Comparison of ENCODE assay signal across 1 cellular context in genomic region chr10:33507662-33508425, GRCh38.
TF ChIP-seq lines count a peak whose summit lies in the region.

No MANE protein-coding gene starts in this region.

TF ChIP-seq in HepG2, 621 proteins besides CTCF, POLR2A, EP300 and RAD21 (continued from another document and continues in another):
- TF ChIP-seq TCF7L2 (IDR thresholded peaks at IDR 0.05; ENCODE audit: low read depth, low read length) (peak; percentile 49; the same call in 1 of the 2 replicates), ISL2 (CRISPR knock-in tag; IDR thresholded peaks at IDR 0.05) (peak; percentile 97), TEAD3 (CRISPR knock-in tag; optimal IDR thresholded peaks at IDR 0.05; ENCODE audit: borderline replicate concordance) (peak; percentile 48), ATF7-NPFF (CRISPR knock-in tag; IDR thresholded peaks at IDR 0.05; ENCODE audit: low read depth) (no peak), NFATC3 (CRISPR knock-in tag; IDR thresholded peaks at IDR 0.05) (no peak), ZNF768 (CRISPR knock-in tag; IDR thresholded peaks at IDR 0.05) (no peak), STAT5B (CRISPR knock-in tag; IDR thresholded peaks at IDR 0.05) (no peak), SRSF1 (optimal IDR thresholded peaks at IDR 0.05; ENCODE audit: low read depth, low read length) (no peak), GMEB2 (CRISPR knock-in tag; IDR thresholded peaks at IDR 0.05; ENCODE audit: low read depth) (no peak), ATAD3A (CRISPR knock-in tag; IDR thresholded peaks at IDR 0.05) (no peak), GABPA (IDR thresholded peaks at IDR 0.05; ENCODE audit: low read depth, low read length) (no peak), GABPA (CRISPR knock-in tag; IDR thresholded peaks at IDR 0.05; ENCODE audit: low read depth) (peak; percentile 17; the same call in 1 of the 2 replicates), ONECUT2 (CRISPR knock-in tag; IDR thresholded peaks at IDR 0.05) (peak; percentile 66), PRMT3 (CRISPR knock-in tag; IDR thresholded peaks at IDR 0.05; ENCODE audit: borderline replicate concordance, low read depth) (no peak), FUBP1 (CRISPR knock-in tag; IDR thresholded peaks at IDR 0.05; ENCODE audit: borderline replicate concordance) (no peak), ZNF160 (CRISPR knock-in tag; IDR thresholded peaks at IDR 0.05) (no peak), ZSCAN30 (CRISPR knock-in tag; IDR thresholded peaks at IDR 0.05) (no peak), PLSCR1 (CRISPR knock-in tag; IDR thresholded peaks at IDR 0.05; ENCODE audit: borderline replicate concordance) (no peak), ZNF362 (CRISPR knock-in tag; IDR thresholded peaks at IDR 0.05; ENCODE audit: borderline replicate concordance) (no peak; the same call in 1 of the 2 replicates), GPBP1L1 (CRISPR knock-in tag; IDR thresholded peaks at IDR 0.05) (no peak), HMGA1 (CRISPR knock-in tag; conservative IDR thresholded peaks at IDR 0.05) (no peak), TFAP4 (IDR thresholded peaks at IDR 0.05; ENCODE audit: borderline replicate concordance, low read depth) (no peak), ATM (IDR thresholded peaks at IDR 0.05; ENCODE audit: borderline replicate concordance) (no peak), ZFY (CRISPR knock-in tag; IDR thresholded peaks at IDR 0.05) (no peak), TFDP2 (CRISPR knock-in tag; IDR thresholded peaks at IDR 0.05) (no peak), ZNF83 (CRISPR knock-in tag; IDR thresholded peaks at IDR 0.05; ENCODE audit: borderline replicate concordance) (no peak), ARNT (IDR thresholded peaks at IDR 0.05) (no peak), ETV5 (CRISPR knock-in tag; IDR thresholded peaks at IDR 0.05; ENCODE audit: borderline replicate concordance) (peak; percentile 65; the same call in 1 of the 2 replicates), ZNF773 (CRISPR knock-in tag; IDR thresholded peaks at IDR 0.05; ENCODE audit: borderline replicate concordance) (no peak), STAT6 (CRISPR knock-in tag; IDR thresholded peaks at IDR 0.05; ENCODE audit: borderline replicate concordance) (no peak), KLF15 (CRISPR knock-in tag; IDR thresholded peaks at IDR 0.05; ENCODE audit: borderline replicate concordance) (no peak), ZBTB20 (CRISPR knock-in tag; IDR thresholded peaks at IDR 0.05; ENCODE audit: borderline replicate concordance, low read depth) (peak; percentile 86; the same call in 1 of the 2 replicates), BHLHE40 (IDR thresholded peaks at IDR 0.05; ENCODE audit: low read length) (peak; percentile 63), ZNF441 (CRISPR knock-in tag; IDR thresholded peaks at IDR 0.05; ENCODE audit: borderline replicate concordance) (no peak), UBTF (CRISPR knock-in tag; IDR thresholded peaks at IDR 0.05) (no peak), ZBTB39 (CRISPR knock-in tag; IDR thresholded peaks at IDR 0.05) (no peak), ELF3 (CRISPR knock-in tag; IDR thresholded peaks at IDR 0.05) (peak; percentile 64; the same call in 1 of the 2 replicates), GABPB1 (CRISPR knock-in tag; IDR thresholded peaks at IDR 0.05) (peak; percentile 20; the same call in 1 of the 2 replicates), ZC3H4 (CRISPR knock-in tag; IDR thresholded peaks at IDR 0.05; ENCODE audit: borderline replicate concordance) (no peak), NFIB (CRISPR knock-in tag; IDR thresholded peaks at IDR 0.05; ENCODE audit: borderline replicate concordance) (no peak), MXD4 (CRISPR knock-in tag; IDR thresholded peaks at IDR 0.05) (0 out of 2 replicates have a peak, but pooled peaks have one; percentile 57), ZNF274 (CRISPR knock-in tag; IDR thresholded peaks at IDR 0.05) (0 out of 2 replicates have a peak, but pooled peaks have one; percentile 22), CBX1 (IDR thresholded peaks at IDR 0.05; ENCODE audit: low read depth) (no peak), ZMAT3 (CRISPR knock-in tag; conservative IDR thresholded peaks at IDR 0.05) (0 out of 2 replicates have a peak, but pooled peaks have one; percentile 55), ZFP1 (CRISPR knock-in tag; IDR thresholded peaks at IDR 0.05) (peak; percentile 95), TCF12 (IDR thresholded peaks at IDR 0.05) (no peak), TCF12 (CRISPR knock-in tag; IDR thresholded peaks at IDR 0.05) (0 out of 2 replicates have a peak, but pooled peaks have one; percentile 78), DNMT1 (CRISPR knock-in tag; IDR thresholded peaks at IDR 0.05) (no peak), STAG1 (CRISPR knock-in tag; IDR thresholded peaks at IDR 0.05) (peak; percentile 28), KAT7 (CRISPR knock-in tag; IDR thresholded peaks at IDR 0.05; ENCODE audit: borderline replicate concordance) (no peak; the same call in 1 of the 2 replicates), NONO (IDR thresholded peaks at IDR 0.05) (no peak), NONO (CRISPR knock-in tag; conservative IDR thresholded peaks at IDR 0.05) (peak; percentile 57), ZMYM2 (CRISPR knock-in tag; IDR thresholded peaks at IDR 0.05) (peak; percentile 72; the same call in 1 of the 2 replicates), MXD3 (CRISPR knock-in tag; IDR thresholded peaks at IDR 0.05) (no peak), NCOA1 (CRISPR knock-in tag; IDR thresholded peaks at IDR 0.05) (0 out of 2 replicates have a peak, but pooled peaks have one; percentile 62), ZNF335 (CRISPR knock-in tag; IDR thresholded peaks at IDR 0.05) (no peak)
